ENCODE assay signal across 19 cellular contexts in genomic region chr7:108404509-108405435, GRCh38. TPM values are rescaled to one million over a fixed set of nuclear protein-coding genes. Genes with fewer than 3 reads are reported as not detected.
DNase-seq lines count a peak whose midpoint lies in the region; ATAC-seq and TF ChIP-seq lines count a peak whose summit lies in the region.
"Had no signal": no experiment of that assay in that cellular context is flagged by ENCODE, and none has a peak within 500 bp of the region (broad histone marks: within the 10 kb centered on the region; RNA-seq: fewer than 3 reads in every experiment).

No MANE protein-coding gene starts in this region.

- no peak for ATAC-seq in natural killer cell treated with Interleukin-12 subunit alpha and Interleukin-12 subunit beta and Interleukin-15 and Interleukin-18, amount 100 ng/mL, for 72 hours
- ATAC-seq: GM23338, HCT116 had no signal

- intact Hi-C loops in colonic mucosa (cut with DNase I) = no loop called here

- DNase-seq in DMS 273 (lab: John Stamatoyannopoulos, UW; ENCODE audit: unreplicated experiment) (peak; percentile 33), DMS 273 treated with DMSO at 0.1 percent for 48 hours (lab: John Stamatoyannopoulos, UW) (no peak), caudate nucleus (lab: John Stamatoyannopoulos, UW) (peak in 1 of 61 donors; percentile 26), foreskin fibroblast (peak; percentile 12 to 43), colonic mucosa (no peak), NK-92 (lab: John Stamatoyannopoulos, UW; ENCODE audit: unreplicated experiment) (no peak)
- no peak for DNase-seq in natural killer cell treated with Interleukin-12 subunit alpha and Interleukin-12 subunit beta and Interleukin-15 and Interleukin-18, amount 100 ng/mL, for 72 hours (ENCODE audit: low spot score)
- DNase-seq: DMS153, Kasumi-1, NCI-H1105, NCI-H2107, NCI-H226, NCI-H524, SJCRH30 had no signal

- no peaks in the 10 kb centered on the region for H3K36me3 Mint-ChIP-seq in natural killer cell treated with Interleukin-12 subunit alpha and Interleukin-12 subunit beta and Interleukin-15 and Interleukin-18, amount 100 ng/mL, for 72 hours

- H3K4me3 ChIP-seq in foreskin fibroblast (ENCODE audit: low read depth in 1 of 2, low read length in 2 of 2) (no peak overlapping the region), colonic mucosa (no peak overlapping the region)
- H3K4me3 ChIP-seq: GM23338, SJCRH30 had no signal

- no peaks in the 10 kb centered on the region for H3K4me1 Mint-ChIP-seq in natural killer cell treated with Interleukin-12 subunit alpha and Interleukin-12 subunit beta and Interleukin-15 and Interleukin-18, amount 100 ng/mL, for 72 hours (ENCODE audit: low read depth in 2 of 2)
- H3K4me1 Mint-ChIP-seq: GM23338 had no signal

- H3K4me1 ChIP-seq in colonic mucosa = no peaks in the 10 kb centered on the region

- no peak overlapping the region for H3K4me3 Mint-ChIP-seq in natural killer cell treated with Interleukin-12 subunit alpha and Interleukin-12 subunit beta and Interleukin-15 and Interleukin-18, amount 100 ng/mL, for 72 hours
- H3K4me3 Mint-ChIP-seq: GM23338, IgD-negative memory B cell had no signal

- H3K9ac ChIP-seq in colonic mucosa (ENCODE audit: low read depth in 2 of 2, low read length in 2 of 2) = no peak overlapping the region

- H3K9me3 ChIP-seq in colonic mucosa = no peaks in the 10 kb centered on the region
- H3K9me3 ChIP-seq: SJCRH30 had no signal

- H3K36me3 ChIP-seq in colonic mucosa = no peaks in the 10 kb centered on the region
- H3K36me3 ChIP-seq: SJCRH30 had no signal

- H3K27ac Mint-ChIP-seq in natural killer cell treated with Interleukin-12 subunit alpha and Interleukin-12 subunit beta and Interleukin-15 and Interleukin-18, amount 100 ng/mL, for 72 hours = no peak overlapping the region
- H3K27ac Mint-ChIP-seq: GM23338, IgD-negative memory B cell had no signal

- no peak for TF ChIP-seq CTCF in foreskin fibroblast (IDR thresholded peaks at IDR 0.05; ENCODE audit: low read depth, low read length)
- TF ChIP-seq CTCF in colonic mucosa (IDR thresholded peaks at IDR 0.05) = no peak

- H3K9me3 Mint-ChIP-seq in natural killer cell treated with Interleukin-12 subunit alpha and Interleukin-12 subunit beta and Interleukin-15 and Interleukin-18, amount 100 ng/mL, for 72 hours = no peaks in the 10 kb centered on the region
- H3K9me3 Mint-ChIP-seq: GM23338, IgD-negative memory B cell had no signal

- H3K27ac ChIP-seq in caudate nucleus (ENCODE audit: low read depth, low read length) (peak overlapping the region; percentile 21), temporal lobe (ENCODE audit: low read depth, low read length) (peak overlapping the region; percentile 52), colonic mucosa (no peak overlapping the region)
- H3K27ac ChIP-seq: 22Rv1, SJCRH30 had no signal

- peaks cover 0 to 4% of the 10 kb centered on the region in 2 donors for H3K27me3 Mint-ChIP-seq in natural killer cell treated with Interleukin-12 subunit alpha and Interleukin-12 subunit beta and Interleukin-15 and Interleukin-18, amount 100 ng/mL, for 72 hours
- H3K27me3 Mint-ChIP-seq: IgD-negative memory B cell had no signal

- H3K27me3 ChIP-seq in colonic mucosa = no peaks in the 10 kb centered on the region
- H3K27me3 ChIP-seq: SJCRH30 had no signal

RNA-seq across cellular contexts. Expression of gene NRCAM, which starts 51.5 kb away (rescaled TPM):
- total RNA-seq in temporal lobe = 175 TPM
- total RNA-seq in natural killer cell treated with Interleukin-12 subunit alpha and Interleukin-12 subunit beta and Interleukin-15 and Interleukin-18, amount 100 ng/mL, for 72 hours = not detected
- total RNA-seq in colonic mucosa = 1 to 10 TPM in 1 of 2 donors, under 1 TPM in 1; 0.42 to 1.1 TPM

Comparison
In these comparisons a context has a peak if more than half of its experiments do, and no peak if none do; other contexts are left out.
1. DNase-seq: peak in DMS 273 (single experiment) and foreskin fibroblast (2 of 2); none in DMS 273 treated with DMSO at 0.1 percent for 48 hours (single experiment), natural killer cell treated with Interleukin-12 subunit alpha and Interleukin-12 subunit beta and Interleukin-15 and Interleukin-18, amount 100 ng/mL, for 72 hours (single experiment), colonic mucosa (single experiment) and NK-92 (single experiment).
2. RNA of gene NRCAM, which starts 51.5 kb away (total RNA-seq): 175 TPM in temporal lobe (single experiment); 0.42 to 1.1 TPM in colonic mucosa and not detected in natural killer cell treated with Interleukin-12 subunit alpha and Interleukin-12 subunit beta and Interleukin-15 and Interleukin-18, amount 100 ng/mL, for 72 hours; every median in the first group is over 10 times any median in the second.